In genomic region chr1:48329489-48329888, GRCh38 we compare ENCODE assay signal across 26 cellular contexts.
"Had no signal": no experiment of that assay in that cellular context is flagged by ENCODE, and none has a peak within 500 bp of the region (broad histone marks: within the 10 kb centered on the region; RNA-seq: fewer than 3 reads in every experiment).

No MANE protein-coding gene starts in this region.

- H3K9me3 ChIP-seq: neutrophil had no signal

- H3K4me3 Mint-ChIP-seq: activated CD8-positive, alpha-beta T cell treated with anti-CD3 and anti-CD28 coated beads, Interleukin-2, amount 10 ng/mL, durations not matched to agents 7 days and 5 days; activated naive CD8-positive, alpha-beta T cell treated with anti-CD3 and anti-CD28 coated beads, Interleukin-2, amount 50 U/mL, for 24 hours; activated T-helper 1 cell treated with anti-CD3 and anti-CD28 coated beads, Interleukin-12 subunit alpha, Interleukin-12 subunit beta, Interleukin-2, Interleukin-4 antibody, amounts not matched to agents 30 ng/mL and 10 ng/mL and 1 ng/mL, durations not matched to agents 14 hours and 24 hours and 36 hours; brain; natural killer cell treated with Interleukin-12 subunit alpha and Interleukin-12 subunit beta and Interleukin-15 and Interleukin-18, amount 100 ng/mL, for 72 hours; stimulated activated naive B cell treated with anti-CD40 and anti-IgM and Interleukin-4, amounts not matched to agents 10 μg/mL and 1 μg/mL and 100 μg/mL, for 72 hours; T-cell; T-helper 2 cell treated with Interferon-gamma antibody and Interleukin-4, amounts not matched to agents 5 μg/mL and 100 μg/mL, for 36 hours had no signal

- H3K27me3 ChIP-seq: neutrophil, sigmoid colon, transverse colon had no signal

- H3K4me3 ChIP-seq: lung, sigmoid colon, transverse colon had no signal

- H3K4me1 Mint-ChIP-seq: activated naive CD8-positive, alpha-beta T cell treated with anti-CD3 and anti-CD28 coated beads, Interleukin-2, amount 50 U/mL, for 24 hours; brain; stimulated activated naive B cell treated with anti-CD40 and anti-IgM and Interleukin-4, amounts not matched to agents 10 μg/mL and 1 μg/mL and 100 μg/mL, for 72 hours; T-cell had no signal

- H3K27me3 Mint-ChIP-seq: activated naive CD8-positive, alpha-beta T cell treated with anti-CD3 and anti-CD28 coated beads, Interleukin-2, amount 50 U/mL, for 24 hours; brain; stimulated activated naive B cell treated with anti-CD40 and anti-IgM and Interleukin-4, amounts not matched to agents 10 μg/mL and 1 μg/mL and 100 μg/mL, for 72 hours; T-cell had no signal

- H3K27ac ChIP-seq: neutrophil, sigmoid colon, transverse colon had no signal

- H3K36me3 ChIP-seq: neutrophil had no signal

- H3K27ac Mint-ChIP-seq: activated CD8-positive, alpha-beta T cell treated with anti-CD3 and anti-CD28 coated beads, Interleukin-2, amount 10 ng/mL, durations not matched to agents 7 days and 5 days; activated naive CD8-positive, alpha-beta T cell treated with anti-CD3 and anti-CD28 coated beads, Interleukin-2, amount 50 U/mL, for 24 hours; activated T-helper 1 cell treated with anti-CD3 and anti-CD28 coated beads, Interleukin-12 subunit alpha, Interleukin-12 subunit beta, Interleukin-2, Interleukin-4 antibody, amounts not matched to agents 30 ng/mL and 10 ng/mL and 1 ng/mL, durations not matched to agents 14 hours and 24 hours and 36 hours; brain; natural killer cell treated with Interleukin-12 subunit alpha and Interleukin-12 subunit beta and Interleukin-15 and Interleukin-18, amount 100 ng/mL, for 72 hours; stimulated activated naive B cell treated with anti-CD40 and anti-IgM and Interleukin-4, amounts not matched to agents 10 μg/mL and 1 μg/mL and 100 μg/mL, for 72 hours; T-cell; T-helper 2 cell treated with Interferon-gamma antibody and Interleukin-4, amounts not matched to agents 5 μg/mL and 100 μg/mL, for 36 hours had no signal

- H3K4me1 ChIP-seq: sigmoid colon, transverse colon had no signal

- DNase-seq: activated CD4-positive, alpha-beta T cell treated with anti-CD3 and anti-CD28 coated beads for 1 hour; activated CD4-positive, alpha-beta T cell treated with anti-CD3 and anti-CD28 coated beads, Interleukin-2, amount 50 U/mL, for 1 hour; activated CD8-positive, alpha-beta T cell treated with anti-CD3 and anti-CD28 coated beads, Interleukin-2, amount 10 ng/mL, durations not matched to agents 7 days and 5 days; activated gamma-delta T cell; activated naive CD4-positive, alpha-beta T cell treated with anti-CD3 and anti-CD28 coated beads, Interleukin-2, amount 50 U/mL, for 16 hours; activated naive CD8-positive, alpha-beta T cell treated with anti-CD3 and anti-CD28 coated beads, Interleukin-2, amount 50 U/mL, for 24 hours; anterior cingulate cortex; central memory CD4-positive, alpha-beta T cell; dermis blood vessel endothelial cell; effector CD8-positive, alpha-beta T cell; kidney; sigmoid colon; stimulated activated CD4-positive, alpha-beta T cell treated with anti-CD3 and anti-CD28 coated beads, Interleukin-2, amount 100 ng/mL, for 48 hours; stimulated activated CD8-positive, alpha-beta memory T cell treated with anti-CD3 and anti-CD28 coated beads, Interleukin-4, amount 100 ng/mL, for 48 hours; stimulated activated naive B cell treated with anti-CD40 and anti-IgM and Interleukin-4, amounts not matched to agents 10 μg/mL and 1 μg/mL and 100 μg/mL, for 72 hours; T-cell; transverse colon had no signal

- FAIRE-seq: kidney, TTC549, urothelium cell line had no signal

- ATAC-seq: activated CD8-positive, alpha-beta T cell treated with anti-CD3 and anti-CD28 coated beads, Interleukin-2, amount 10 ng/mL, durations not matched to agents 7 days and 5 days; activated naive CD8-positive, alpha-beta T cell treated with anti-CD3 and anti-CD28 coated beads, Interleukin-2, amount 50 U/mL, for 24 hours; left lobe of liver; stimulated activated naive B cell treated with anti-CD40 and anti-IgM and Interleukin-4, amounts not matched to agents 10 μg/mL and 1 μg/mL and 100 μg/mL, for 72 hours; T-cell had no signal
